Comparison of ENCODE assay signal across 22 cellular contexts in genomic region chr7:11587048-11587447, GRCh38.
A peak's percentile ranks its signal among the peaks of the same experiment; 100 is the strongest.
DNase-seq lines count a peak whose midpoint lies in the region; ATAC-seq and TF ChIP-seq lines count a peak whose summit lies in the region.
"Had no signal": no experiment of that assay in that cellular context is flagged by ENCODE, and none has a peak within 500 bp of the region (broad histone marks: within the 10 kb centered on the region; RNA-seq: fewer than 3 reads in every experiment).

No MANE protein-coding gene starts in this region.

- no peak overlapping the region for H4K12ac ChIP-seq in trophoblast cell (ENCODE audit: low read depth, low read length)

- H3K27ac ChIP-seq in cardiac muscle cell: peak overlapping the region; percentile 35
- no peak overlapping the region for H3K27ac ChIP-seq in PC-9
- H3K27ac ChIP-seq in trophoblast cell (ENCODE audit: low read depth, low read length): no peak overlapping the region
- H3K27ac ChIP-seq: A549; BLaER1 treated with 17β-estradiol and CSF1 and Interleukin-3, amounts not matched to agents 10 nM and 100 nM had no signal

- no peak for ATAC-seq in left ventricle myocardium superior
- ATAC-seq: A549 had no signal

- H3K23ac ChIP-seq in trophoblast cell (ENCODE audit: low read length): no peak overlapping the region

- H3K36me3 ChIP-seq in cardiac muscle cell (no peaks in the 10 kb centered on the region), PC-9 (ENCODE audit: low read depth) (no peaks in the 10 kb centered on the region), trophoblast cell (ENCODE audit: control insufficient read depth in 1 of 2, insufficient read depth in 2 of 2, low read length in 2 of 2) (no peaks in the 10 kb centered on the region)
- H3K36me3 ChIP-seq: BLaER1 treated with 17β-estradiol and CSF1 and Interleukin-3, amounts not matched to agents 10 nM and 100 nM had no signal

- 0 out of 2 replicates have a peak, but pooled peaks cover 8% of the 10 kb centered on the region for H3K9me2 ChIP-seq in PC-9 (ENCODE audit: insufficient read depth)

- H3K4ac ChIP-seq in trophoblast cell (ENCODE audit: low read depth, low read length): no peak overlapping the region

- H4K8ac ChIP-seq in trophoblast cell (ENCODE audit: low read depth, low read length): no peak overlapping the region

- no peaks in the 10 kb centered on the region for H3K79me1 ChIP-seq in trophoblast cell (ENCODE audit: low read length)

- no peak for DNase-seq in cardiac muscle cell (ENCODE audit: low read depth in 1 of 2, low spot score in 1 of 2)
- no peak for DNase-seq in left ventricle myocardium superior
- DNase-seq in PC-9: no peak
- DNase-seq in trophoblast cell: peak; percentile 23 to 73
- DNase-seq in NCI-H1417 treated with DMSO at 0.1 percent for 48 hours (lab: John Stamatoyannopoulos, UW): no peak
- no peak for DNase-seq in NK-92 treated with Interleukin-12 subunit alpha and Interleukin-12 subunit beta, amount 100 ng/mL, for 24 hours (lab: John Stamatoyannopoulos, UW)
- DNase-seq: 8988T; ACHN; AML-193; BE2C; CD4-positive, alpha-beta T cell; CD8-positive, alpha-beta memory T cell; DMS 273 treated with DMSO at 0.1 percent for 48 hours; DMS79; EL; GDM1; GOT3; H7; HCEC 1CT had no signal

- H3K4me1 ChIP-seq in cardiac muscle cell (ENCODE audit: low read depth) (peaks cover 26% of the 10 kb centered on the region), PC-9 (replicated peaks; ENCODE audit: insufficient read depth) (no peaks in the 10 kb centered on the region), trophoblast cell (ENCODE audit: control insufficient read depth in 1 of 2, insufficient read depth in 2 of 2, low read length in 2 of 2) (no peaks in the 10 kb centered on the region)

- no peak overlapping the region for H2AK5ac ChIP-seq in trophoblast cell (ENCODE audit: low read length)

- CTCF ChIA-PET in PC-9 (lab: Charles Lee): no interaction called here

- TF ChIP-seq CTCF in cardiac muscle cell (IDR thresholded peaks at IDR 0.05; ENCODE audit: low read depth, low read length): no peak
- TF ChIP-seq CTCF in PC-9 (conservative IDR thresholded peaks at IDR 0.05): no peak

- POLR2A ChIA-PET in PC-9 (lab: Charles Lee; ENCODE audit: unreplicated experiment): no interaction called here

- H4K91ac ChIP-seq in trophoblast cell (ENCODE audit: low read depth, low read length): no peak overlapping the region

- intact Hi-C loops in left ventricle myocardium superior (cut with micrococcal nuclease) (no loop called here), PC-9 (cut with micrococcal nuclease; ENCODE audit: unreplicated experiment) (no loop called here)

- H3K9ac ChIP-seq in trophoblast cell (ENCODE audit: low read length): no peak overlapping the region
- H3K9ac ChIP-seq: BLaER1 treated with 17β-estradiol and CSF1 and Interleukin-3, amounts not matched to agents 10 nM and 100 nM had no signal

- H3K9me3 ChIP-seq in cardiac muscle cell (ENCODE audit: low read depth) (no peaks in the 10 kb centered on the region), PC-9 (ENCODE audit: insufficient read depth, low read depth) (no peaks in the 10 kb centered on the region), trophoblast cell (ENCODE audit: insufficient read depth, low read depth, low read length) (no peaks in the 10 kb centered on the region)
- H3K9me3 ChIP-seq: A549; BE2C; BLaER1 treated with 17β-estradiol and CSF1 and Interleukin-3, amounts not matched to agents 10 nM and 100 nM had no signal

- H3K4me2 ChIP-seq in PC-9: no peak overlapping the region
- no peak overlapping the region for H3K4me2 ChIP-seq in trophoblast cell (ENCODE audit: low read length)
- H3K4me2 ChIP-seq: A549; BLaER1 treated with 17β-estradiol and CSF1 and Interleukin-3, amounts not matched to agents 10 nM and 100 nM had no signal

- no peak overlapping the region for H2BK12ac ChIP-seq in trophoblast cell (ENCODE audit: low read length)

- H3K79me2 ChIP-seq in PC-9 (ENCODE audit: low read depth): no peaks in the 10 kb centered on the region
- H3K79me2 ChIP-seq in trophoblast cell (ENCODE audit: control insufficient read depth, insufficient read depth, low read length, poor library complexity): no peaks in the 10 kb centered on the region

- H2BK120ac ChIP-seq in trophoblast cell (ENCODE audit: insufficient read depth, low read length, poor library complexity): no peak overlapping the region

- WGBS in trophoblast cell (ENCODE audit: extremely low coverage, insufficient coverage, insufficient read length): no CpG with 5 or more reads among the region's 2 CpGs

- no TSS peak for BruUV-seq in PC-9 (replicated peaks; lab: Mats Ljungman, UMichigan)

- no peaks in the 10 kb centered on the region for H3F3A ChIP-seq in PC-9 (ENCODE audit: insufficient read depth, low read depth)

- no peak overlapping the region for H3K4me3 ChIP-seq in cardiac muscle cell
- no peak overlapping the region for H3K4me3 ChIP-seq in PC-9
- H3K4me3 ChIP-seq in trophoblast cell (ENCODE audit: low read depth, low read length): no peak overlapping the region
- H3K4me3 ChIP-seq: A549; BLaER1 treated with 17β-estradiol and CSF1 and Interleukin-3, amounts not matched to agents 10 nM and 100 nM; GM12878 had no signal

- peak overlapping the region; percentile 7; the same call in 1 of the 2 replicates for H2AFZ ChIP-seq in PC-9
- no peak overlapping the region for H2AFZ ChIP-seq in trophoblast cell (ENCODE audit: insufficient read depth, low read length, poor library complexity)

- no peak overlapping the region for H3K14ac ChIP-seq in trophoblast cell (ENCODE audit: low read length)

- no peak overlapping the region for H3K18ac ChIP-seq in trophoblast cell (ENCODE audit: low read length)

- H3K27me3 ChIP-seq in cardiac muscle cell: no peaks in the 10 kb centered on the region
- H3K27me3 ChIP-seq in PC-9 (ENCODE audit: insufficient read depth, low read depth): no peaks in the 10 kb centered on the region
- no peaks in the 10 kb centered on the region for H3K27me3 ChIP-seq in trophoblast cell (ENCODE audit: insufficient read depth, low read length)
- H3K27me3 ChIP-seq: BE2C; BLaER1 treated with 17β-estradiol and CSF1 and Interleukin-3, amounts not matched to agents 10 nM and 100 nM had no signal

- no peaks in the 10 kb centered on the region for H4K20me1 ChIP-seq in PC-9 (ENCODE audit: insufficient read depth)
- H4K20me1 ChIP-seq: BLaER1 treated with 17β-estradiol and CSF1 and Interleukin-3, amounts not matched to agents 10 nM and 100 nM had no signal

- H2BK5ac ChIP-seq in trophoblast cell (ENCODE audit: low read depth, low read length, poor library complexity): no peak overlapping the region

Comparison
In these comparisons a context has a peak if more than half of its experiments do, and no peak if none do; other contexts are left out.
1. DNase-seq: peak in trophoblast cell (2 of 2); none in cardiac muscle cell (0 of 2), left ventricle myocardium superior (single experiment), PC-9 (0 of 2), NCI-H1417 treated with DMSO at 0.1 percent for 48 hours (single experiment) and NK-92 treated with Interleukin-12 subunit alpha and Interleukin-12 subunit beta, amount 100 ng/mL, for 24 hours (single experiment).